ENCODE assay signal across 10 cellular contexts in the genomic region with DNA sequence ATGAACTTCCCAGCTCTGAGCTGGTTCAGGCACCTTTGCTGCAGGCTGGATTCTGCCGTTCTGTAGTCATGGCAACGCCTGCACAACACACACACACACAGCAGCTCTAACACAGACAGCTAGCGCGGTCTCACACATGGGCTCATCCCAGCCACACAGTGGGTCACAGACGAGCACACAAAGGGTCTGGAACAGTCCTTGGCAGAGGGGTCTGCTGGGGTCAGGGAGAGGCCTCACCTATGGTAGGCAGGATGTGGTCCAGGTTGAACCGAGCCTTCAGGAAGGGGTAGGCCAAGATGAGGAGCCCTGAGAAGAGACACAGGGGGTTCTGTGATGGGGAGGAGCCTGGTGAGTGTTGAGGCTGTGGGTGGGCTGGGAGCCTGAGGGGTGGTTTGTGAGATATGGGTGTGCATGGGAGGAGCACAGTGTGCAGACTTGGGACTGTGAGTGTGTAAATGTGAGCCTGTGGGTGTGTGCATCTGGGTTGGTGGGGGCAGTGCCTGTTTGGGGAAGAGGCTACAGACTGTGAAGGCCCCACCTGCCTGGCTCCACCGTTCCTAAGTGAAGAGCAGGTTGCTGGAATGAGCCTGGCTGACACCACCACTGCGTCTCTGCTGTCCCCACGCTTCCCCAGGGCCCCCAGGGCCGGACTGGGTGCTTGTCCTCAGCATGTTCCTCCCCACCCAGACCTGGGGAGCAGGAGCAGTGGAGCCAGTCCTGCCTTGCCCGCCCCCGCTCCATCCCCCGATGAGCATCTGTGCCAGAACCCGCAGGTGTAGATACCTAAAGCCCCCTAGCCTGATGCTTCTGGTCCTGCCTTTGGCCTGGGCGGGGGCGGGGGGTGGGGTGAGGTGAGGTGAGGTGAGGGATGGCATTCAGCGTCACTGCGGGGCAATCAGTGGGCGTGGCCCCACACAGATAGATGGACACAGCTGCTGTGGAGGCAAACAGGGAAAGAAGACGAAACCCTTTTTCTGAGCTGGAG. TPM values are rescaled to one million over a fixed set of nuclear protein-coding genes. Genes with fewer than 3 reads are reported as not detected.
DNase-seq lines count a peak whose midpoint lies in the region; ATAC-seq lines count a peak whose summit lies in the region.
"Had no signal": no experiment of that assay in that cellular context is flagged by ENCODE, and none has a peak within 500 bp of the region (broad histone marks: within the 10 kb centered on the region; RNA-seq: fewer than 3 reads in every experiment).

No MANE protein-coding gene starts in this region.

- 72 to 78% methylated on average over 7 to 17 of the region's 20 CpGs for WGBS in mesodermal cell (ENCODE audit: insufficient coverage in 2 of 2), 2 experiments

- DNase-seq in NCI-H1417 (lab: John Stamatoyannopoulos, UW) (peak in 2 of 3 experiments; percentile 87), NCI-H1417 treated with DMSO at 0.1 percent for 48 hours (lab: John Stamatoyannopoulos, UW) (no peak), NCI-H526 treated with DMSO at 0.1 percent for 48 hours (lab: John Stamatoyannopoulos, UW) (peak; percentile 21), amniotic epithelial cell (ENCODE audit: low read depth) (peak; percentile 37), cortex of kidney (lab: John Stamatoyannopoulos, UW) (no peak)
- DNase-seq: upper lobe of left lung had no signal

- H3K36me3 ChIP-seq in mesodermal cell (ENCODE audit: control insufficient read depth, insufficient read depth, low read length), result no peaks in the 10 kb centered on the region
- H3K36me3 ChIP-seq: upper lobe of left lung had no signal

- H3K9me3 ChIP-seq in mesodermal cell (ENCODE audit: control insufficient read depth, low read length), result no peaks in the 10 kb centered on the region
- H3K9me3 ChIP-seq: A549, upper lobe of left lung had no signal

- ATAC-seq in GM21515 (IDR thresholded peaks at IDR 0.05; ENCODE audit: unreplicated experiment) (no peak), GM21619 (IDR thresholded peaks at IDR 0.05; ENCODE audit: unreplicated experiment) (no peak)

- no peaks in the 10 kb centered on the region for H3K4me1 ChIP-seq in mesodermal cell (ENCODE audit: control insufficient read depth, insufficient read depth, low read length, poor library complexity, severe bottlenecking)
- H3K4me1 ChIP-seq: A549, upper lobe of left lung had no signal

- H3K4me3 ChIP-seq in mesodermal cell (ENCODE audit: extremely low read depth, insufficient read depth, low read length, poor library complexity, severe bottlenecking), result no peak overlapping the region
- H3K4me3 ChIP-seq: A549, upper lobe of left lung had no signal

- H3K27ac ChIP-seq in mesodermal cell (ENCODE audit: low read depth, low read length, severe bottlenecking), result peak overlapping the region; percentile 45
- H3K27ac ChIP-seq: A549, upper lobe of left lung had no signal

RNA-seq across cellular contexts. Expression of a gene that starts 1.5 kb away (rescaled TPM):
- not detected for polyA plus RNA-seq in mesodermal cell (2013, experiment 1 of 2)
- not detected for polyA plus RNA-seq in mesodermal cell (2013, experiment 2 of 2)
- polyA plus RNA-seq: A549 had no signal

RNA-seq across cellular contexts. Expression of a gene that starts 54.1 kb away (rescaled TPM):
- polyA plus RNA-seq in mesodermal cell (2013, experiment 1 of 2), result 23.1 TPM
- 16.0 TPM for polyA plus RNA-seq in mesodermal cell (2013, experiment 2 of 2)

Comparison
In these comparisons a context has a peak if more than half of its experiments do, and no peak if none do; other contexts are left out.
1. DNase-seq: peak in NCI-H1417 (2 of 3), NCI-H526 treated with DMSO at 0.1 percent for 48 hours (single experiment) and amniotic epithelial cell (single experiment); none in NCI-H1417 treated with DMSO at 0.1 percent for 48 hours (single experiment) and cortex of kidney (single experiment).